Comparison of ENCODE assay signal across 18 cellular contexts in genomic region chr12:79637093-79637492, GRCh38. TPM values are rescaled to one million over a fixed set of nuclear protein-coding genes. Genes with fewer than 3 reads are reported as not detected.
DNase-seq lines count a peak whose midpoint lies in the region; TF ChIP-seq lines count a peak whose summit lies in the region.
"Had no signal": no experiment of that assay in that cellular context is flagged by ENCODE, and none has a peak within 500 bp of the region (broad histone marks: within the 10 kb centered on the region; RNA-seq: fewer than 3 reads in every experiment).

No MANE protein-coding gene starts in this region.

- peaks cover 28% of the 10 kb centered on the region for H3K4me1 Mint-ChIP-seq in mesothelial cell of epicardium
- H3K4me1 Mint-ChIP-seq: CD14-positive monocyte; CD4-positive, alpha-beta memory T cell had no signal

- peak overlapping the region; percentile 55 for H3K27ac Mint-ChIP-seq in mesothelial cell of epicardium
- H3K27ac Mint-ChIP-seq: CD14-positive monocyte; CD4-positive, alpha-beta memory T cell; HFFc6 had no signal

- H3K27me3 ChIP-seq in WERI-Rb-1 (ENCODE audit: insufficient read depth, low read depth, severe bottlenecking), result no peaks in the 10 kb centered on the region
- H3K27me3 ChIP-seq: BLaER1 had no signal

- H3K27ac ChIP-seq in WERI-Rb-1, result no peak overlapping the region
- H3K27ac ChIP-seq: BLaER1, GM23248 had no signal

- no peak overlapping the region for H3K4me3 ChIP-seq in WERI-Rb-1 (ENCODE audit: low read depth, low read length)
- H3K4me3 ChIP-seq: BLaER1, GM23248 had no signal

- no peaks in the 10 kb centered on the region for H3K9me3 ChIP-seq in WERI-Rb-1 (ENCODE audit: severe bottlenecking)
- H3K9me3 ChIP-seq: BLaER1 had no signal

- H3K9me3 Mint-ChIP-seq in mesothelial cell of epicardium, result no peaks in the 10 kb centered on the region
- H3K9me3 Mint-ChIP-seq: HFFc6, IgD-negative memory B cell had no signal

- H3K36me3 ChIP-seq in WERI-Rb-1, result no peaks in the 10 kb centered on the region

- no peaks in the 10 kb centered on the region for H3K27me3 Mint-ChIP-seq in mesothelial cell of epicardium (ENCODE audit: low read depth)
- H3K27me3 Mint-ChIP-seq: CD4-positive, alpha-beta memory T cell; IgD-negative memory B cell had no signal

- DNase-seq in D341Med (ENCODE audit: low spot score), result peak; percentile 53
- DNase-seq in NCI-H82 treated with DMSO at 0.1 percent for 48 hours (lab: John Stamatoyannopoulos, UW; ENCODE audit: unreplicated experiment), result peak; percentile 97
- peak; percentile 69 for DNase-seq in WERI-Rb-1
- no peak for DNase-seq in mesothelial cell of epicardium (ENCODE audit: low spot score in 2 of 2, unreplicated experiment in 2 of 2)
- no peak for DNase-seq in GM10248 (ENCODE audit: extremely low spot score)
- DNase-seq in HCEC 1CT, result no peak
- no peak for DNase-seq in NCI-H2196 treated with DMSO at 0.1 percent for 48 hours (lab: John Stamatoyannopoulos, UW; ENCODE audit: unreplicated experiment)
- DNase-seq: 8988T; CD4-positive, alpha-beta memory T cell; DMS 273 treated with DMSO at 0.1 percent for 48 hours; DMS53; DND-41; EL; GM23248; HFFc6 had no signal

- H3K36me3 Mint-ChIP-seq in mesothelial cell of epicardium, result peaks cover 3% of the 10 kb centered on the region
- H3K36me3 Mint-ChIP-seq: CD14-positive monocyte; CD4-positive, alpha-beta memory T cell had no signal

- TF ChIP-seq CTCF in WERI-Rb-1 (IDR thresholded peaks at IDR 0.05; ENCODE audit: low read depth, low read length), result no peak
- no peak for TF ChIP-seq CTCF in mesothelial cell of epicardium (IDR thresholded peaks at IDR 0.05; ENCODE audit: unreplicated experiment)
- no peak for TF ChIP-seq CTCF in GM10248 (IDR thresholded peaks at IDR 0.05; ENCODE audit: control extremely low read depth, extremely low read depth, low read depth, missing control alignments)

- H3K4me3 Mint-ChIP-seq in mesothelial cell of epicardium, result no peak overlapping the region
- H3K4me3 Mint-ChIP-seq: CD14-positive monocyte; CD4-positive, alpha-beta memory T cell; HFFc6 had no signal

- POLR2A ChIA-PET in GM10248 (lab: Yijun Ruan, JAX), result no interaction called here

- CTCF ChIA-PET in GM10248 (lab: Yijun Ruan, JAX), result interaction anchor here (1.1 to 1.5 kb wide), 3 partner anchors 9 to 15 kb away, joined by 3 to 4 read pairs (median 3); no protein-coding TSS in a partner anchor

RNA-seq across cellular contexts. Expression of gene PAWR, which starts 53.7 kb away (rescaled TPM):
- total RNA-seq in mesothelial cell of epicardium, result 205 to 229 TPM (median 211 TPM) in 3 replicates

Comparison
In these comparisons a context has a peak if more than half of its experiments do, and no peak if none do; other contexts are left out.
1. DNase-seq: peak in D341Med (single experiment), NCI-H82 treated with DMSO at 0.1 percent for 48 hours (single experiment) and WERI-Rb-1 (single experiment); none in mesothelial cell of epicardium (0 of 2), GM10248 (single experiment), HCEC 1CT (single experiment) and NCI-H2196 treated with DMSO at 0.1 percent for 48 hours (single experiment).